ENCODE assay signal across 8 cellular contexts in the genomic region with DNA sequence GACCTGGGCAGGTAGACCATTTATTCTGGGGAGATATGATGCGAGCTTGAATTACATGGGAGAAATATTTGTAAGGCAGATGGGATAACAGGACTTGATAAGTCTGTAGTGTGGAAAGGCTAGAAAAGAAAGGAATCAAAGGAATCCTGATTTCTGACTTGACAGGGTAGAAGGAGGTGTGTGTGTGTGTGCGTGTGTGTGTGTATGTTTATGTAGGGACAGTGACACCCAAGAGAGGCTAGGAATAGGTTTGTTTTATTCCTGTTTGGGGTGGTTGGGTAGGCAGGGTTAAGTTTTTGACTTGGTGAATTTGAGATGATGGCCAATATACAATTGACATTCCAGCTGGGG. TPM values are rescaled to one million over a fixed set of nuclear protein-coding genes. Genes with fewer than 3 reads are reported as not detected.
A peak's percentile ranks its signal among the peaks of the same experiment; 100 is the strongest.
DNase-seq lines count a peak whose midpoint lies in the region; ATAC-seq, FAIRE-seq and TF ChIP-seq lines count a peak whose summit lies in the region.

No MANE protein-coding gene starts in this region.

- DNase-seq in NB4 (ENCODE audit: low read depth) (no peak), skeletal muscle cell (ENCODE audit: low read depth) (no peak), GDM1 (lab: John Stamatoyannopoulos, UW) (no peak), DMS79 (lab: John Stamatoyannopoulos, UW) (no peak), D721Med (ENCODE audit: insufficient read length, low spot score) (no peak)

- no peak for FAIRE-seq in D721Med (lab: Jason Lieb, UNC)

- H3K4me3 ChIP-seq in NB4 (ENCODE audit: low read depth, low read length), result peak overlapping the region; percentile 50
- peak overlapping the region; percentile 89 to 96 for H3K4me3 ChIP-seq in esophagus (ENCODE audit: low read depth in 1 of 2, low read length in 2 of 2)
- H3K4me3 ChIP-seq in skeletal muscle cell (ENCODE audit: low read depth, low read length), result peak overlapping the region; percentile 62

- peak; percentile 22 for ATAC-seq in GM19023 (IDR thresholded peaks at IDR 0.05; ENCODE audit: unreplicated experiment)
- no peak for ATAC-seq in HG03280 (IDR thresholded peaks at IDR 0.05; ENCODE audit: unreplicated experiment)

- 78 to 79% methylated on average over 2 of the region's 2 CpGs for WGBS in esophagus, 2 donors

- TF ChIP-seq CTCF in NB4 (IDR thresholded peaks at IDR 0.05; ENCODE audit: low read depth, low read length) (no peak), D721Med (IDR thresholded peaks at IDR 0.05; ENCODE audit: insufficient read depth, missing control alignments) (no peak)

- no peak for TF ChIP-seq POLR2A in NB4 (IDR thresholded peaks at IDR 0.05; ENCODE audit: extremely low read depth, insufficient read length)

- H3K9me3 ChIP-seq in esophagus (ENCODE audit: control insufficient read depth in 2 of 2, insufficient read depth in 1 of 2, low read depth in 1 of 2, low read length in 1 of 2), result no peaks in the 10 kb centered on the region

- H3K4me1 ChIP-seq in esophagus (ENCODE audit: control insufficient read depth in 2 of 2, insufficient read depth in 2 of 2, low read length in 1 of 2), result peaks cover 0 to 3% of the 10 kb centered on the region in 2 donors

- H3K27me3 ChIP-seq in esophagus (ENCODE audit: control insufficient read depth in 1 of 2, insufficient read depth in 2 of 2, low read length in 2 of 2), result no peaks in the 10 kb centered on the region

- no peaks in the 10 kb centered on the region for H3K36me3 ChIP-seq in esophagus (ENCODE audit: control insufficient read depth in 2 of 2, insufficient read depth in 2 of 2, low read length in 1 of 2)

- peak overlapping the region; percentile 91 to 95 for H3K27ac ChIP-seq in esophagus (ENCODE audit: low read depth in 2 of 2, low read length in 1 of 2)

RNA-seq across cellular contexts. Expression of gene HTATIP2, which starts 0.4 kb away (rescaled TPM):
- 10 to 100 TPM; 23.3 to 41.6 TPM for polyA plus RNA-seq in esophagus

RNA-seq across cellular contexts. Expression of gene PRMT3, which starts 24.4 kb away (rescaled TPM):
- 1 to 10 TPM; 9.2 to 9.9 TPM for polyA plus RNA-seq in esophagus
